ENCODE assay signal across 2 cellular contexts in the genomic region with DNA sequence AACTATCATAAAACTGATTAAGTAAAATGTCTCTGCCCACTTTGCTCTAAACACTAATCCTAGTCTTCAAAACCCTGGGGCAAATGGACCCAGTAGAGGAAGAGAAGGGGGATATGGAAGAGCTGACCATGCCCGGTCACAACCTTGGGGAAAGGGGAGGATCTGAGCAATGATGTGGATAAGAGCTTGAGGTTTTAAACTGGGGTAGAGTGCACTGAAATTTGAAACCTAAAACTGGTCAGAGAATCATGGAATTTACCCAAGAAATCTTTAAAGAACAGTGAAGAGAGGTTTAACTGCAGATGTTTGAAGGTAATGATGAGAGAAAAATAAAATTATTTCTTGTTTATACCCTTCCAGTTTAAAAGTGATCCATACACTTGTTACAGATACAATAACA.
TF ChIP-seq lines count a peak whose summit lies in the region.

No MANE protein-coding gene starts in this region.

TF ChIP-seq in HCT116, 20 proteins besides CTCF, POLR2A, EP300 and RAD21:
- TF ChIP-seq, protein P1, sequence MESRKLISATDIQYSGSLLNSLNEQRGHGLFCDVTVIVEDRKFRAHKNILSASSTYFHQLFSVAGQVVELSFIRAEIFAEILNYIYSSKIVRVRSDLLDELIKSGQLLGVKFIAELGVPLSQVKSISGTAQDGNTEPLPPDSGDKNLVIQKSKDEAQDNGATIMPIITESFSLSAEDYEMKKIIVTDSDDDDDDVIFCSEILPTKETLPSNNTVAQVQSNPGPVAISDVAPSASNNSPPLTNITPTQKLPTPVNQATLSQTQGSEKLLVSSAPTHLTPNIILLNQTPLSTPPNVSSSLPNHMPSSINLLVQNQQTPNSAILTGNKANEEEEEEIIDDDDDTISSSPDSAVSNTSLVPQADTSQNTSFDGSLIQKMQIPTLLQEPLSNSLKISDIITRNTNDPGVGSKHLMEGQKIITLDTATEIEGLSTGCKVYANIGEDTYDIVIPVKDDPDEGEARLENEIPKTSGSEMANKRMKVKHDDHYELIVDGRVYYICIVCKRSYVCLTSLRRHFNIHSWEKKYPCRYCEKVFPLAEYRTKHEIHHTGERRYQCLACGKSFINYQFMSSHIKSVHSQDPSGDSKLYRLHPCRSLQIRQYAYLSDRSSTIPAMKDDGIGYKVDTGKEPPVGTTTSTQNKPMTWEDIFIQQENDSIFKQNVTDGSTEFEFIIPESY (IDR thresholded peaks at IDR 0.05; ENCODE audit: extremely low read depth, insufficient replicate concordance, low read length): no peak
- TF ChIP-seq EZH2 (IDR thresholded peaks at IDR 0.05) (no peak), EGR1 (IDR thresholded peaks at IDR 0.05; ENCODE audit: low read depth) (no peak), SRF (IDR thresholded peaks at IDR 0.05; ENCODE audit: low read depth) (no peak), SIN3A (IDR thresholded peaks at IDR 0.05; ENCODE audit: low read depth) (no peak), TCF7L2 (IDR thresholded peaks at IDR 0.05; ENCODE audit: borderline replicate concordance, extremely low read depth, insufficient read depth, insufficient read length) (no peak)
TF ChIP-seq in HCT116: peak in this region for 0.

TF ChIP-seq in H1, 55 proteins besides CTCF, POLR2A, EP300 and RAD21:
- TF ChIP-seq BACH1 (IDR thresholded peaks at IDR 0.05; ENCODE audit: low read length): no peak
- TF ChIP-seq TAF7 (optimal IDR thresholded peaks at IDR 0.05; ENCODE audit: borderline replicate concordance, low read depth, low read length): no peak
- TF ChIP-seq CEBPB (IDR thresholded peaks at IDR 0.05; ENCODE audit: low read depth, low read length): no peak
- TF ChIP-seq RNF2 (IDR thresholded peaks at IDR 0.05; ENCODE audit: borderline replicate concordance, low read depth, low read length, missing control alignments, poor library complexity, severe bottlenecking): no peak
- TF ChIP-seq HDAC2 (IDR thresholded peaks at IDR 0.05; ENCODE audit: borderline replicate concordance in 1 of 2, low read depth in 2 of 2, low read length in 2 of 2): no peak
- TF ChIP-seq CREB1 (IDR thresholded peaks at IDR 0.05): no peak
- no peak for TF ChIP-seq EGR1 (IDR thresholded peaks at IDR 0.05; ENCODE audit: borderline replicate concordance, low read depth, low read length)
- TF ChIP-seq, protein P2, sequence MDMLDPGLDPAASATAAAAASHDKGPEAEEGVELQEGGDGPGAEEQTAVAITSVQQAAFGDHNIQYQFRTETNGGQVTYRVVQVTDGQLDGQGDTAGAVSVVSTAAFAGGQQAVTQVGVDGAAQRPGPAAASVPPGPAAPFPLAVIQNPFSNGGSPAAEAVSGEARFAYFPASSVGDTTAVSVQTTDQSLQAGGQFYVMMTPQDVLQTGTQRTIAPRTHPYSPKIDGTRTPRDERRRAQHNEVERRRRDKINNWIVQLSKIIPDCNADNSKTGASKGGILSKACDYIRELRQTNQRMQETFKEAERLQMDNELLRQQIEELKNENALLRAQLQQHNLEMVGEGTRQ (IDR thresholded peaks at IDR 0.05; ENCODE audit: low read length): no peak
- no peak for TF ChIP-seq ZNF274 (IDR thresholded peaks at IDR 0.05; ENCODE audit: borderline replicate concordance, extremely low read depth, low read length)
- TF ChIP-seq GABPA (IDR thresholded peaks at IDR 0.05; ENCODE audit: borderline replicate concordance, insufficient read depth, low read length): no peak
- TF ChIP-seq, protein P3, sequence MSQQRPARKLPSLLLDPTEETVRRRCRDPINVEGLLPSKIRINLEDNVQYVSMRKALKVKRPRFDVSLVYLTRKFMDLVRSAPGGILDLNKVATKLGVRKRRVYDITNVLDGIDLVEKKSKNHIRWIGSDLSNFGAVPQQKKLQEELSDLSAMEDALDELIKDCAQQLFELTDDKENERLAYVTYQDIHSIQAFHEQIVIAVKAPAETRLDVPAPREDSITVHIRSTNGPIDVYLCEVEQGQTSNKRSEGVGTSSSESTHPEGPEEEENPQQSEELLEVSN (IDR thresholded peaks at IDR 0.05): no peak
- TF ChIP-seq, protein P4, sequence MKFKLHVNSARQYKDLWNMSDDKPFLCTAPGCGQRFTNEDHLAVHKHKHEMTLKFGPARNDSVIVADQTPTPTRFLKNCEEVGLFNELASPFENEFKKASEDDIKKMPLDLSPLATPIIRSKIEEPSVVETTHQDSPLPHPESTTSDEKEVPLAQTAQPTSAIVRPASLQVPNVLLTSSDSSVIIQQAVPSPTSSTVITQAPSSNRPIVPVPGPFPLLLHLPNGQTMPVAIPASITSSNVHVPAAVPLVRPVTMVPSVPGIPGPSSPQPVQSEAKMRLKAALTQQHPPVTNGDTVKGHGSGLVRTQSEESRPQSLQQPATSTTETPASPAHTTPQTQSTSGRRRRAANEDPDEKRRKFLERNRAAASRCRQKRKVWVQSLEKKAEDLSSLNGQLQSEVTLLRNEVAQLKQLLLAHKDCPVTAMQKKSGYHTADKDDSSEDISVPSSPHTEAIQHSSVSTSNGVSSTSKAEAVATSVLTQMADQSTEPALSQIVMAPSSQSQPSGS (IDR thresholded peaks at IDR 0.05; ENCODE audit: low read length): no peak
- no peak for TF ChIP-seq SP2 (IDR thresholded peaks at IDR 0.05; ENCODE audit: low read length)
- no peak for TF ChIP-seq NANOG (IDR thresholded peaks at IDR 0.05; ENCODE audit: insufficient read depth, low read depth, low read length, poor library complexity, severe bottlenecking)
